23 cellular contexts compared by ENCODE assay signal in the genomic region with DNA sequence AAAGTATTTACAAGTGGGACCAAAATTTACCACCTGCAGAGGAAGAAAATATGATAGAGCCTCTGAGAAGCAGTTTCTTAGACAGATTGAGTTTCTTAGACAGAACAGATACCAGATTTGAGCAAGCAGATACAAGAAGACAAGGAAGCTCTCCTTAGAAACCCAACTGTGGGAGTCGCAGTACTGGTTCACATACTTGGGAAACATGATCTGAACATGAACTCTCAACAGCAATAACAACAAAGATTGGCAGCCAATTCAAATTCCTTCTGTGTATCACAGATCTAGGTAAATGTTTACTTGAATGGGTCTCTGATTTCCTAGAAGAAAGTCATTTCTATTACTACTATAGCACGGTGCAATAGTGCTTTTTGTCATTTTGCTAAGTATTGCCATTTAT.
DNase-seq lines count a peak whose midpoint lies in the region; ATAC-seq, FAIRE-seq and TF ChIP-seq lines count a peak whose summit lies in the region.
"Had no signal": no experiment of that assay in that cellular context is flagged by ENCODE, and none has a peak within 500 bp of the region (broad histone marks: within the 10 kb centered on the region; RNA-seq: fewer than 3 reads in every experiment).

No MANE protein-coding gene starts in this region.

- no peak overlapping the region for H3K27ac Mint-ChIP-seq in astrocyte (ENCODE audit: unreplicated experiment)
- no peak overlapping the region for H3K27ac Mint-ChIP-seq in effector memory CD8-positive, alpha-beta T cell
- H3K27ac Mint-ChIP-seq in activated CD4-positive, alpha-beta T cell treated with anti-CD3 and anti-CD28 coated beads, Interleukin-2, amount 10 ng/mL, durations not matched to agents 7 days and 5 days: no peak overlapping the region
- H3K27ac Mint-ChIP-seq: CD8-positive, alpha-beta T cell; HFFc6 had no signal

- H3K4me2 ChIP-seq in astrocyte (ENCODE audit: low read length): no peak overlapping the region
- H3K4me2 ChIP-seq: BLaER1, PC-9 had no signal

- DNase-seq in SIG-M5 treated with dmso at 0.1 percent for 504 hours (lab: John Stamatoyannopoulos, UW; ENCODE audit: unreplicated experiment) (peak; percentile 18), SIG-M5 (lab: John Stamatoyannopoulos, UW) (no peak), astrocyte (ENCODE audit: low read depth) (no peak), epithelial cell of prostate (ENCODE audit: low read depth, low spot score) (peak; percentile 24), renal cortical epithelial cell (ENCODE audit: low read depth) (peak; percentile 68), NCI-H345 (lab: John Stamatoyannopoulos, UW) (no peak)
- no peak for DNase-seq in effector memory CD8-positive, alpha-beta T cell
- no peak for DNase-seq in activated CD4-positive, alpha-beta T cell treated with anti-CD3 and anti-CD28 coated beads, Interleukin-2, amount 10 ng/mL, durations not matched to agents 7 days and 5 days
- DNase-seq: CD8-positive, alpha-beta T cell; H7; HFFc6; MG63; NCI-H1092; NCI-H1436 treated with DMSO at 0.1 percent for 48 hours; NCI-H2029; NCI-H2227 treated with DMSO at 0.1 percent for 48 hours; NCI-H524 treated with DMSO at 0.1 percent for 48 hours; PC-9; SJCRH30 had no signal

- no peaks in the 10 kb centered on the region for H3K36me3 ChIP-seq in astrocyte (ENCODE audit: insufficient read depth, low read length)

- no peak overlapping the region for H3K9ac ChIP-seq in astrocyte (ENCODE audit: low read length)
- H3K9ac ChIP-seq: BLaER1 had no signal

- H3K36me3 Mint-ChIP-seq in astrocyte (ENCODE audit: low read depth, unreplicated experiment): peaks cover 13% of the 10 kb centered on the region
- no peaks in the 10 kb centered on the region for H3K36me3 Mint-ChIP-seq in effector memory CD8-positive, alpha-beta T cell (ENCODE audit: insufficient read depth)
- peaks cover 31% of the 10 kb centered on the region for H3K36me3 Mint-ChIP-seq in activated CD4-positive, alpha-beta T cell treated with anti-CD3 and anti-CD28 coated beads, Interleukin-2, amount 10 ng/mL, durations not matched to agents 7 days and 5 days (ENCODE audit: low read depth)

- H3K9me3 Mint-ChIP-seq in astrocyte (ENCODE audit: unreplicated experiment): peaks cover 8% of the 10 kb centered on the region
- peaks cover 2 to 14% of the 10 kb centered on the region in 2 donors for H3K9me3 Mint-ChIP-seq in effector memory CD8-positive, alpha-beta T cell
- peaks cover 29% of the 10 kb centered on the region for H3K9me3 Mint-ChIP-seq in activated CD4-positive, alpha-beta T cell treated with anti-CD3 and anti-CD28 coated beads, Interleukin-2, amount 10 ng/mL, durations not matched to agents 7 days and 5 days

- CTCF ChIA-PET in activated CD4-positive, alpha-beta T cell treated with anti-CD3 and anti-CD28 coated beads, Interleukin-2, amount 10 ng/mL, durations not matched to agents 7 days and 5 days (lab: Charles Lee): no interaction called here

- H3K9me3 ChIP-seq in astrocyte (ENCODE audit: insufficient read depth, low read depth, low read length): no peaks in the 10 kb centered on the region

- H3K4me3 Mint-ChIP-seq in astrocyte (ENCODE audit: unreplicated experiment): no peak overlapping the region
- no peak overlapping the region for H3K4me3 Mint-ChIP-seq in effector memory CD8-positive, alpha-beta T cell
- no peak overlapping the region for H3K4me3 Mint-ChIP-seq in activated CD4-positive, alpha-beta T cell treated with anti-CD3 and anti-CD28 coated beads, Interleukin-2, amount 10 ng/mL, durations not matched to agents 7 days and 5 days
- H3K4me3 Mint-ChIP-seq: CD8-positive, alpha-beta T cell; HFFc6 had no signal

- TF ChIP-seq CTCF in astrocyte (IDR thresholded peaks at IDR 0.05; ENCODE audit: insufficient read depth, low read depth, low read length): no peak

- peaks cover 69% of the 10 kb centered on the region for H3K79me2 ChIP-seq in astrocyte (ENCODE audit: insufficient read depth, low read length)

- H3K4me1 Mint-ChIP-seq in astrocyte (ENCODE audit: low read depth, unreplicated experiment): no peaks in the 10 kb centered on the region
- peaks cover 0 to 9% of the 10 kb centered on the region in 2 donors for H3K4me1 Mint-ChIP-seq in effector memory CD8-positive, alpha-beta T cell (ENCODE audit: low read depth in 2 of 2)
- H3K4me1 Mint-ChIP-seq in activated CD4-positive, alpha-beta T cell treated with anti-CD3 and anti-CD28 coated beads, Interleukin-2, amount 10 ng/mL, durations not matched to agents 7 days and 5 days: no peaks in the 10 kb centered on the region

- H3K27me3 ChIP-seq in astrocyte (ENCODE audit: insufficient read depth, low read length): no peaks in the 10 kb centered on the region
- H3K27me3 ChIP-seq: BLaER1, MG63, SJCRH30 had no signal

- no peak overlapping the region for H3K27ac ChIP-seq in astrocyte (ENCODE audit: low read depth, low read length)
- H3K27ac ChIP-seq in epithelial cell of prostate: no peak overlapping the region
- H3K27ac ChIP-seq: BLaER1, PC-9, RWPE1, SJCRH30 had no signal

- no peak for ATAC-seq in effector memory CD8-positive, alpha-beta T cell (replicated peaks)
- ATAC-seq: CD8-positive, alpha-beta T cell had no signal

- H3K4me1 ChIP-seq in astrocyte (ENCODE audit: insufficient read depth, low read length): no peaks in the 10 kb centered on the region
- H3K4me1 ChIP-seq: BLaER1, SJCRH30 had no signal

- POLR2A ChIA-PET in activated CD4-positive, alpha-beta T cell treated with anti-CD3 and anti-CD28 coated beads, Interleukin-2, amount 10 ng/mL, durations not matched to agents 7 days and 5 days (lab: Charles Lee): no interaction called here

- peaks cover 23% of the 10 kb centered on the region for H4K20me1 ChIP-seq in astrocyte (ENCODE audit: insufficient read depth, low read length)

- no peak overlapping the region for H3K4me3 ChIP-seq in astrocyte (ENCODE audit: insufficient read depth, low read depth, low read length)
- H3K4me3 ChIP-seq: BLaER1, MG63, PC-9, SJCRH30 had no signal

- H2AFZ ChIP-seq in astrocyte (ENCODE audit: low read depth, low read length): no peak overlapping the region
- H2AFZ ChIP-seq: PC-9 had no signal

- no peaks in the 10 kb centered on the region for H3K27me3 Mint-ChIP-seq in astrocyte (ENCODE audit: low read depth, unreplicated experiment)
- no peaks in the 10 kb centered on the region for H3K27me3 Mint-ChIP-seq in effector memory CD8-positive, alpha-beta T cell
- H3K27me3 Mint-ChIP-seq in activated CD4-positive, alpha-beta T cell treated with anti-CD3 and anti-CD28 coated beads, Interleukin-2, amount 10 ng/mL, durations not matched to agents 7 days and 5 days: no peaks in the 10 kb centered on the region

- peak; percentile 13 for FAIRE-seq in astrocyte (lab: Jason Lieb, UNC)
- FAIRE-seq: D721Med, G401.6 had no signal

Comparison
In these comparisons a context has a peak if more than half of its experiments do, and no peak if none do; other contexts are left out.
1. DNase-seq: peak in SIG-M5 treated with dmso at 0.1 percent for 504 hours (single experiment), epithelial cell of prostate (single experiment) and renal cortical epithelial cell (single experiment); none in SIG-M5 (single experiment), astrocyte (single experiment), effector memory CD8-positive, alpha-beta T cell (0 of 3), activated CD4-positive, alpha-beta T cell treated with anti-CD3 and anti-CD28 coated beads, Interleukin-2, amount 10 ng/mL, durations not matched to agents 7 days and 5 days (single experiment) and NCI-H345 (single experiment).